ENCODE assay signal across 11 cellular contexts in the genomic region with DNA sequence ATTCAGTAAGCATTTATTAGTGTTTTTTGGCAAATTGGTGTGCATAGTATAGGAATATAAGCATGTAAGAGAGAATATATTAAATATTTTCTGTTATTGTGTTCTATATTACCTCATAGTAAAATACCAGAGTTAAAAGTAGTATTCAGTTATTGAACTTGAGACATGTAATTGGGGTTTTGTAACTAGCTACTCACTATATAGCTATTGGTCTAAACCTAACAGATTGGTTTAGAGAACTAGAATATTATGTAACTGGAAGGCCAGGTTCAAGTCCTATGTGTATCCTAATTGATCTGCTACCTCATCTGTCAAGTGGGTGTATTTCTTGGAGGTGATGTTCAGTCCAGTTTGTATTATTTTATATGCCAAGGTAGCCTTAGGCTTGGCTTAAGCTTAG. TPM values are rescaled to one million over a fixed set of nuclear protein-coding genes. Genes with fewer than 3 reads are reported as not detected.
DNase-seq lines count a peak whose midpoint lies in the region; ATAC-seq, FAIRE-seq and TF ChIP-seq lines count a peak whose summit lies in the region.
"Had no signal": no experiment of that assay in that cellular context is flagged by ENCODE, and none has a peak within 500 bp of the region (broad histone marks: within the 10 kb centered on the region; RNA-seq: fewer than 3 reads in every experiment).

No MANE protein-coding gene starts in this region.

- no peak overlapping the region for H3K27ac Mint-ChIP-seq in activated CD4-positive, alpha-beta T cell treated with anti-CD3 and anti-CD28 coated beads, Interleukin-2, amount 10 ng/mL, durations not matched to agents 24 days and 14 days

- CTCF ChIA-PET in endothelial cell of umbilical vein (lab: Charles Lee) = interaction anchor here (0.7 to 6.3 kb wide), 3 partner anchors 59 to 83 kb away, joined by 3 to 40 read pairs (median 7); no protein-coding TSS in a partner anchor

- POLR2A ChIA-PET in endothelial cell of umbilical vein (lab: Charles Lee) = no interaction called here

- H3K4me3 ChIP-seq in right atrium auricular region (no peak overlapping the region), endothelial cell of umbilical vein (replicated peaks in 1 of 3; ENCODE audit: insufficient read depth in 1 of 3, low read depth in 1 of 3, low read length in 3 of 3) (no peak overlapping the region), rectal smooth muscle tissue (ENCODE audit: low read length) (no peak overlapping the region)

- FAIRE-seq in endothelial cell of umbilical vein (lab: Jason Lieb, UNC) = no peak

- intact Hi-C loops in cardiac septum (cut with DNase I) (loop anchor here (10.0 kb wide), 1 partner anchor 53 kb away; no protein-coding TSS in a partner anchor), endothelial cell of umbilical vein (cut with micrococcal nuclease) (no loop called here)
- intact Hi-C loops in activated CD4-positive, alpha-beta T cell treated with anti-CD3 and anti-CD28 coated beads, Interleukin-2, amount 10 ng/mL, durations not matched to agents 24 days and 14 days (cut with micrococcal nuclease) = no loop called here

- H3K27ac ChIP-seq in right atrium auricular region (peak overlapping the region; percentile 83 to 86), endothelial cell of umbilical vein (ENCODE audit: insufficient read depth, low read depth, low read length) (no peak overlapping the region), rectal smooth muscle tissue (ENCODE audit: low read depth, low read length) (peak overlapping the region; percentile 94)

- BruUV-seq in endothelial cell of umbilical vein (replicated peaks; lab: Mats Ljungman, UMichigan) = no TSS peak

- no peaks in the 10 kb centered on the region for H3K9me3 ChIP-seq in right atrium auricular region
- no peaks in the 10 kb centered on the region for H3K9me3 ChIP-seq in endothelial cell of umbilical vein (replicated peaks; ENCODE audit: control insufficient read depth, insufficient read depth, low read length)

- no peak for TF ChIP-seq POLR2A in endothelial cell of umbilical vein (IDR thresholded peaks at IDR 0.05; ENCODE audit: low read depth, low read length)

- peaks cover 0 to 60% of the 10 kb centered on the region in 2 donors for H3K4me1 ChIP-seq in right atrium auricular region
- peaks cover 41% of the 10 kb centered on the region for H3K4me1 ChIP-seq in endothelial cell of umbilical vein (ENCODE audit: control insufficient read depth, extremely low read depth, insufficient read depth, low read length)
- H3K4me1 ChIP-seq in rectal smooth muscle tissue (ENCODE audit: control insufficient read depth, insufficient read depth, low read length) = peaks cover 18% of the 10 kb centered on the region

- TF ChIP-seq CTCF in right atrium auricular region (IDR thresholded peaks at IDR 0.05) (no peak), endothelial cell of umbilical vein (IDR thresholded peaks at IDR 0.05; ENCODE audit: extremely low read depth in 1 of 2, insufficient read depth in 1 of 2, low read depth in 1 of 2, low read length in 2 of 2) (no peak)

- H3K36me3 Mint-ChIP-seq in activated CD4-positive, alpha-beta T cell treated with anti-CD3 and anti-CD28 coated beads, Interleukin-2, amount 10 ng/mL, durations not matched to agents 24 days and 14 days (ENCODE audit: low read depth) = no peaks in the 10 kb centered on the region
- no peaks in the 10 kb centered on the region for H3K36me3 Mint-ChIP-seq in activated T-cell treated with anti-CD3 and anti-CD28 coated beads, Interleukin-2, amount 50 U/mL, for 4 hours (ENCODE audit: insufficient read depth)

- H3K4me1 Mint-ChIP-seq in activated CD4-positive, alpha-beta T cell treated with anti-CD3 and anti-CD28 coated beads, Interleukin-2, amount 10 ng/mL, durations not matched to agents 24 days and 14 days = peaks cover 15% of the 10 kb centered on the region
- H3K4me1 Mint-ChIP-seq in activated T-cell treated with anti-CD3 and anti-CD28 coated beads, Interleukin-2, amount 50 U/mL, for 4 hours (ENCODE audit: low read depth) = no peaks in the 10 kb centered on the region

- H3K36me3 ChIP-seq in right atrium auricular region (no peaks in the 10 kb centered on the region), endothelial cell of umbilical vein (ENCODE audit: control insufficient read depth in 2 of 2, extremely low read depth in 1 of 2, insufficient read depth in 2 of 2, low read length in 2 of 2) (peaks cover 2% of the 10 kb centered on the region in 2 experiments), rectal smooth muscle tissue (ENCODE audit: control insufficient read depth, insufficient read depth, low read length) (no peaks in the 10 kb centered on the region)

- H3K4me3 Mint-ChIP-seq in activated CD4-positive, alpha-beta T cell treated with anti-CD3 and anti-CD28 coated beads, Interleukin-2, amount 10 ng/mL, durations not matched to agents 24 days and 14 days = no peak overlapping the region
- H3K4me3 Mint-ChIP-seq in activated T-cell treated with anti-CD3 and anti-CD28 coated beads, Interleukin-2, amount 50 U/mL, for 4 hours = no peak overlapping the region

- H3K9ac ChIP-seq in endothelial cell of umbilical vein (replicated peaks; ENCODE audit: extremely low read depth, insufficient read depth, low read length) (peak overlapping the region; percentile 93), rectal smooth muscle tissue (ENCODE audit: low read length) (no peak overlapping the region)

- H4K20me1 ChIP-seq in endothelial cell of umbilical vein (replicated peaks; ENCODE audit: control insufficient read depth, extremely low read depth, insufficient read depth, low read length) = no peaks in the 10 kb centered on the region

- no peak overlapping the region for H2AFZ ChIP-seq in endothelial cell of umbilical vein (ENCODE audit: low read depth, low read length)

- dilution Hi-C loops in endothelial cell of umbilical vein (cut with MboI; ENCODE audit: extremely low pct_ligation_motif_present, low sequenced_read_pairs) = no loop called here

- H3K9me3 Mint-ChIP-seq in activated CD4-positive, alpha-beta T cell treated with anti-CD3 and anti-CD28 coated beads, Interleukin-2, amount 10 ng/mL, durations not matched to agents 24 days and 14 days = no peaks in the 10 kb centered on the region
- no peaks in the 10 kb centered on the region for H3K9me3 Mint-ChIP-seq in activated T-cell treated with anti-CD3 and anti-CD28 coated beads, Interleukin-2, amount 50 U/mL, for 4 hours

- peaks cover 92% of the 10 kb centered on the region for H3K79me2 ChIP-seq in endothelial cell of umbilical vein (ENCODE audit: control insufficient read depth, insufficient read depth, low read length)

- H3K27me3 ChIP-seq in right atrium auricular region (no peaks in the 10 kb centered on the region), endothelial cell of umbilical vein (ENCODE audit: control insufficient read depth in 2 of 2, insufficient read depth in 2 of 2, low read length in 2 of 2) (no peaks in the 10 kb centered on the region), rectal smooth muscle tissue (ENCODE audit: control insufficient read depth, insufficient read depth, low read length) (no peaks in the 10 kb centered on the region)

- no peaks in the 10 kb centered on the region for H3K9me1 ChIP-seq in endothelial cell of umbilical vein (replicated peaks; ENCODE audit: control insufficient read depth, extremely low read depth, insufficient read depth, low read length)

- no peaks in the 10 kb centered on the region for H3K27me3 Mint-ChIP-seq in activated CD4-positive, alpha-beta T cell treated with anti-CD3 and anti-CD28 coated beads, Interleukin-2, amount 10 ng/mL, durations not matched to agents 24 days and 14 days
- H3K27me3 Mint-ChIP-seq in activated T-cell treated with anti-CD3 and anti-CD28 coated beads, Interleukin-2, amount 50 U/mL, for 4 hours (ENCODE audit: low read depth) = peaks cover 2% of the 10 kb centered on the region

- no peak for ATAC-seq in activated T-cell treated with anti-CD3 and anti-CD28 coated beads, Interleukin-2, amount 50 U/mL, for 4 hours
- ATAC-seq in HG02798 (IDR thresholded peaks at IDR 0.05; ENCODE audit: poor library complexity, unreplicated experiment) = no peak

- DNase-seq in right atrium auricular region (ENCODE audit: low spot score) (no peak), cardiac septum (ENCODE audit: low spot score) (no peak), endothelial cell of umbilical vein (ENCODE audit: low read depth, low spot score) (no peak), D341Med (ENCODE audit: low spot score) (no peak)
- DNase-seq in activated CD4-positive, alpha-beta T cell treated with anti-CD3 and anti-CD28 coated beads, Interleukin-2, amount 10 ng/mL, durations not matched to agents 24 days and 14 days = no peak
- DNase-seq in activated T-cell treated with anti-CD3 and anti-CD28 coated beads, Interleukin-2, amount 50 U/mL, for 4 hours = no peak
- DNase-seq: activated naive CD4-positive, alpha-beta T cell treated with anti-CD3 and anti-CD28 coated beads, Interleukin-2, amount 50 U/mL, for 16 hours; head of caudate nucleus; stimulated activated CD4-positive, alpha-beta T cell treated with anti-CD3 and anti-CD28 coated beads, Interleukin-4, amount 100 ng/mL, for 1 hour had no signal

- peak overlapping the region; percentile 86 for H3K4me2 ChIP-seq in endothelial cell of umbilical vein (ENCODE audit: insufficient read depth, low read length)

TF ChIP-seq in endothelial cell of umbilical vein, 7 proteins besides CTCF, POLR2A, EP300 and RAD21 (continues in another document):
- TF ChIP-seq GATA2 (IDR thresholded peaks at IDR 0.05; ENCODE audit: insufficient read depth, insufficient read length, low read depth, low read length) = no peak
- TF ChIP-seq, protein P1, sequence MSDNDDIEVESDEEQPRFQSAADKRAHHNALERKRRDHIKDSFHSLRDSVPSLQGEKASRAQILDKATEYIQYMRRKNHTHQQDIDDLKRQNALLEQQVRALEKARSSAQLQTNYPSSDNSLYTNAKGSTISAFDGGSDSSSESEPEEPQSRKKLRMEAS (IDR thresholded peaks at IDR 0.05; ENCODE audit: insufficient read depth, insufficient read length) = no peak
- no peak for TF ChIP-seq JUN (IDR thresholded peaks at IDR 0.05; ENCODE audit: borderline replicate concordance, insufficient read depth, insufficient read length, low read depth)

RNA-seq across cellular contexts. Expression of gene CLIC4, which starts 26.3 kb away (rescaled TPM):
- total RNA-seq in right atrium auricular region (100 to 1,000 TPM; 236 to 265 TPM), cardiac septum (316 TPM), endothelial cell of umbilical vein (330 and 333 TPM in 2 replicates)
- polyA plus RNA-seq in endothelial cell of umbilical vein = 76.6 and 97.5 TPM in 2 replicates
- 122 and 128 TPM in 2 replicates for polyA plus RNA-seq in endothelial cell of umbilical vein (2011; cell fraction: cytosol; rRNA removed)
- 67.0 and 84.4 TPM in 2 replicates for polyA plus RNA-seq in endothelial cell of umbilical vein (2011; cell fraction: nucleus; rRNA removed)
- polyA plus RNA-seq in endothelial cell of umbilical vein (2012) = 156 and 227 TPM in 2 replicates
- polyA minus RNA-seq in endothelial cell of umbilical vein = 74.9 and 89.1 TPM in 2 replicates
- polyA minus RNA-seq in endothelial cell of umbilical vein (2011; cell fraction: cytosol; rRNA and poly(A)+ RNA removed) = 65.3 TPM
- polyA minus RNA-seq in endothelial cell of umbilical vein (2011; cell fraction: nucleus; rRNA and poly(A)+ RNA removed) = 74.6 and 101 TPM in 2 replicates
- 15.7 and 17.4 TPM in 2 replicates for total RNA-seq in activated CD4-positive, alpha-beta T cell treated with anti-CD3 and anti-CD28 coated beads, Interleukin-2, amount 10 ng/mL, durations not matched to agents 24 days and 14 days
- total RNA-seq in activated T-cell treated with anti-CD3 and anti-CD28 coated beads, Interleukin-2, amount 50 U/mL, for 4 hours = 10 to 100 TPM in 2 of 3 donors, 1 to 10 TPM in 1; 8.5 to 26.0 (median 12.3) TPM

Comparison
In these comparisons a context has a peak if more than half of its experiments do, and no peak if none do; other contexts are left out.
1. RNA of gene CLIC4, which starts 26.3 kb away (total RNA-seq): 330 to 333 TPM in endothelial cell of umbilical vein, 316 TPM in cardiac septum (single experiment) and 236 to 265 TPM in right atrium auricular region; 15.7 to 17.4 TPM in activated CD4-positive, alpha-beta T cell treated with anti-CD3 and anti-CD28 coated beads, Interleukin-2, amount 10 ng/mL, durations not matched to agents 24 days and 14 days and 8.5 to 26.0 TPM in activated T-cell treated with anti-CD3 and anti-CD28 coated beads, Interleukin-2, amount 50 U/mL, for 4 hours; every median in the first group is over 4 times any median in the second.